In the genomic region with DNA sequence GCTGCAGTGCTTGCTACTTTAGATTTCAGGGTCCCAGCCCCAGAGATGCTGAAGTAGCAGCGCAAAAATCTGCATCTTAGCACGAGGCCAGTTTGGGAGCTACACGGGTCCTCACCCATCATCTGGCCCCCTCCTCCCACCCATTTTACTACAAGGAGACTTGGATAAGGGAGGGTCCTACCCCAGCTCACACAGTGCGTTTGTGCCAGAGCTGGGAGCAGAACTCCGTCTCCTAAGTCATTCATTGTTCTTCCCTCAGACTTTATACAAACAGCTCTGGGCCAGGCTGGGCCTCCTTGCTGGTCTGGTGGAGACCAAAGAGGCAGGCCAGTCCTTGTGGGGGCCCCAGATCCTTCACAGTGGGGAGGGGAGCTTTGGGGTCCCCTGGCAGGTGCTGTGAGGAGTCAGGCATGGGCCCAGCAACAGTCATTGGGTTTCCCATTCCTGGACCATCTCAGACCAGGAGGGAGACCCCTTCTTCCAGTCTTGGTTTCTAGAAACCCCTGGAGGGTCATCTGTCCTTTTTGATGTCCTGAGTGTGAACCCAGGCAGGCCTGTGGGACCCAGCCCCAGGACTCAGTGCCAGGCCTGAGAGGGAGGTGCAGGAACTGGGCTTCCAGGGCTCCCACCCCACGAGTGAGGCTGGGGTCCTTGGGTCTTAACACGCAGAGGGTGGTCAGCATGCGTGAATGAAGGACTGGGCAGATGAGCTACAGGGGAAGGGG, we compare ENCODE assay signal across 12 cellular contexts. TPM values are rescaled to one million over a fixed set of nuclear protein-coding genes. Genes with fewer than 3 reads are reported as not detected.
DNase-seq lines count a peak whose midpoint lies in the region; ATAC-seq and TF ChIP-seq lines count a peak whose summit lies in the region.
"Had no signal": no experiment of that assay in that cellular context is flagged by ENCODE, and none has a peak within 500 bp of the region (broad histone marks: within the 10 kb centered on the region; RNA-seq: fewer than 3 reads in every experiment).

No MANE protein-coding gene starts in this region.

- H3K9ac ChIP-seq in MM.1S (ENCODE audit: low read length), result no peak overlapping the region

- no peaks in the 10 kb centered on the region for H4K20me1 ChIP-seq in MM.1S (ENCODE audit: insufficient read depth, low read length)

- H3K4me3 ChIP-seq in MM.1S (ENCODE audit: low read length), result no peak overlapping the region
- H3K4me3 ChIP-seq in tibial nerve, result no peak overlapping the region
- H3K4me3 ChIP-seq in A673 (ENCODE audit: low read depth, low read length, poor library complexity, severe bottlenecking), result no peak overlapping the region

- POLR2A ChIA-PET in A673 (lab: Charles Lee; ENCODE audit: low non-redundant PET), result no interaction called here

- H3K27me3 ChIP-seq in MM.1S (replicated peaks; ENCODE audit: insufficient read depth, low read length) (no peaks in the 10 kb centered on the region), tibial nerve (no peaks in the 10 kb centered on the region), A673 (replicated peaks; ENCODE audit: insufficient read depth, low read depth, low read length, poor library complexity) (no peaks in the 10 kb centered on the region)

- TF ChIP-seq POLR2A in tibial nerve (IDR thresholded peaks at IDR 0.05), result no peak

- peak; percentile 65 for DNase-seq in activated CD8-positive, alpha-beta memory T cell treated with anti-CD3 and anti-CD28 coated beads for 24 hours
- no peak for DNase-seq in activated CD8-positive, alpha-beta memory T cell treated with anti-CD3 and anti-CD28 coated beads, Interleukin-2, amount 50 U/mL, for 48 hours
- DNase-seq in MM.1S (no peak), left colon (no peak), tibial nerve (ENCODE audit: low spot score in 2 of 2) (no peak), A673 (ENCODE audit: low spot score) (no peak), SW480 (ENCODE audit: low spot score) (no peak)
- DNase-seq: cortex of kidney had no signal

- no peaks in the 10 kb centered on the region for H3K9me2 ChIP-seq in MM.1S (replicated peaks; ENCODE audit: insufficient read depth, low read length)

- CTCF ChIA-PET in A673 (lab: Charles Lee), result interaction anchor here (0.5 to 2.6 kb wide), 4 partner anchors 8 to 180 kb away, joined by 3 to 18 read pairs (median 4); no protein-coding TSS in a partner anchor

- BruUV-seq in A673 (replicated peaks; lab: Mats Ljungman, UMichigan), result no TSS peak

- H3K36me3 ChIP-seq in MM.1S (replicated peaks; ENCODE audit: insufficient read depth, low read length) (no peaks in the 10 kb centered on the region), tibial nerve (no peaks in the 10 kb centered on the region), A673 (ENCODE audit: insufficient read depth, low read length, poor library complexity, severe bottlenecking) (no peaks in the 10 kb centered on the region)

- TF ChIP-seq CTCF in MM.1S (IDR thresholded peaks at IDR 0.05; ENCODE audit: low read length) (no peak), tibial nerve (IDR thresholded peaks at IDR 0.05) (no peak), A673 (conservative IDR thresholded peaks at IDR 0.05; ENCODE audit: low read depth, low read length) (no peak)

- 42 to 45% methylated on average over 8 of the region's 8 CpGs for WGBS in tibial nerve, 2 donors

- intact Hi-C loops in left colon (cut with DNase I, micrococcal nuclease) (loop anchor here (5.0 to 10.0 kb wide), 3 partner anchors 53 to 186 kb away; no protein-coding TSS in a partner anchor), A673 (cut with micrococcal nuclease; ENCODE audit: unreplicated experiment) (loop anchor here (1.0 kb wide), 1 partner anchor 53 kb away; no protein-coding TSS in a partner anchor)

- H3K79me2 ChIP-seq in MM.1S (ENCODE audit: low read length), result no peaks in the 10 kb centered on the region

- H3K4me1 ChIP-seq in MM.1S (ENCODE audit: low read length) (no peaks in the 10 kb centered on the region), tibial nerve (peaks cover 0 to 59% (median 5%) of the 10 kb centered on the region in 4 donors), A673 (ENCODE audit: insufficient read depth, low read length, poor library complexity, severe bottlenecking) (no peaks in the 10 kb centered on the region)

- H3K27ac ChIP-seq in MM.1S (ENCODE audit: low read length) (no peak overlapping the region), tibial nerve (peak overlapping the region in 3 of 4 donors; percentile 20 to 83 (median 79)), A673 (ENCODE audit: low read depth, low read length, poor library complexity, severe bottlenecking) (no peak overlapping the region)

- no peak overlapping the region for H3K4me2 ChIP-seq in MM.1S (ENCODE audit: low read depth, low read length)

- H2AFZ ChIP-seq in MM.1S (ENCODE audit: low read length), result peak overlapping the region; percentile 46

- TF ChIP-seq EP300 in tibial nerve (IDR thresholded peaks at IDR 0.05), result no peak

- peak; percentile 18 for ATAC-seq in left colon
- no peak for ATAC-seq in HG03196 (IDR thresholded peaks at IDR 0.05; ENCODE audit: unreplicated experiment)

- no peaks in the 10 kb centered on the region for H3F3A ChIP-seq in MM.1S (ENCODE audit: insufficient read depth, low read length)

- H3K9me3 ChIP-seq in MM.1S (replicated peaks; ENCODE audit: insufficient read depth, low read length) (no peaks in the 10 kb centered on the region), tibial nerve (no peaks in the 10 kb centered on the region), A673 (ENCODE audit: low read depth, low read length, poor library complexity, severe bottlenecking) (no peaks in the 10 kb centered on the region)

RNA-seq across cellular contexts. Expression of a gene that starts 2.3 kb away (rescaled TPM):
- total RNA-seq in left colon (1 to 10 TPM in 1 of 2 donors, not detected in 1; 1.1 TPM), tibial nerve (100 to 1,000 TPM in 1 of 4 donors, 10 to 100 TPM in 3; 22.8 to 109 (median 80.7) TPM), A673 (2021) (not detected in 2 replicates)
- total RNA-seq: A172; Daoy; T-helper 1 cell treated with Interleukin-12 subunit alpha and Interleukin-12 subunit beta and Interleukin-4 antibody, amounts not matched to agents 30 ng/mL and 1 ng/mL, for 36 hours had no signal

RNA-seq across cellular contexts. Expression of a gene that starts 23.6 kb away (rescaled TPM):
- total RNA-seq in left colon (1 to 10 TPM; 3.3 to 3.9 TPM), tibial nerve (1 to 10 TPM; 5.0 to 8.2 (median 6.7) TPM), A673 (2021) (1.8 and 2.9 TPM in 2 replicates)

RNA-seq across cellular contexts. Expression of a gene that starts 36.1 kb away (rescaled TPM):
- 10 to 100 TPM; 10.4 to 10.7 TPM for total RNA-seq in left colon
- 10 to 100 TPM in 2 of 4 donors, 1 to 10 TPM in 2; 6.5 to 13.5 (median 10.3) TPM for total RNA-seq in tibial nerve
- 33.2 and 37.2 TPM in 2 replicates for total RNA-seq in A673 (2021)

Comparison
In these comparisons a context has a peak if more than half of its experiments do, and no peak if none do; other contexts are left out.
1. H3K27ac ChIP-seq: peak in tibial nerve (3 of 4); none in MM.1S (single experiment) and A673 (single experiment).
2. RNA of a gene that starts 2.3 kb away (total RNA-seq): 22.8 to 109 TPM in tibial nerve; 1.1 TPM in left colon and not detected in A673; every median in the first group is over 10 times any median in the second.